8 cellular contexts compared by ENCODE assay signal in genomic region chr4:88456757-88457306, GRCh38. TPM values are rescaled to one million over a fixed set of nuclear protein-coding genes. Genes with fewer than 3 reads are reported as not detected.
DNase-seq lines count a peak whose midpoint lies in the region; ATAC-seq and TF ChIP-seq lines count a peak whose summit lies in the region.

Gene HERC5 (plus strand): TSS chr4:88457119. CDS start chr4:88457270, 151 bp downstream.

- H3K36me3 ChIP-seq in left lung, result no peaks in the 10 kb centered on the region

- H3K4me1 ChIP-seq in left lung, result peaks cover 0 to 22% of the 10 kb centered on the region in 2 donors

- H3K4me3 Mint-ChIP-seq in activated CD4-positive, alpha-beta T cell treated with anti-CD3 and anti-CD28 coated beads, Interleukin-2, amount 10 ng/mL, durations not matched to agents 24 days and 14 days, result peak within 1 kb of the TSS; percentile 93

- peak within 1 kb of the TSS; percentile 53 to 73 for H3K4me3 ChIP-seq in left lung

- ATAC-seq in GM18861 (IDR thresholded peaks at IDR 0.05; ENCODE audit: unreplicated experiment), result peak; percentile 87
- peak; percentile 94 for ATAC-seq in HG03095 (IDR thresholded peaks at IDR 0.05; ENCODE audit: unreplicated experiment)
- peak; percentile 96 for ATAC-seq in left lung

- peak; percentile 44 to 48 for TF ChIP-seq CTCF in left lung (IDR thresholded peaks at IDR 0.05)

- intact Hi-C loops in activated CD4-positive, alpha-beta T cell treated with anti-CD3 and anti-CD28 coated beads, Interleukin-2, amount 10 ng/mL, durations not matched to agents 24 days and 14 days (cut with micrococcal nuclease), result loop anchor here (1.0 to 10.0 kb wide), 6 partner anchors 32 to 838 kb away; partner anchors contain the start of genes PKD2 and PPM1K
- intact Hi-C loops in left lung (cut with DNase I), result no loop called here

- no peaks in the 10 kb centered on the region for H3K27me3 Mint-ChIP-seq in activated CD4-positive, alpha-beta T cell treated with anti-CD3 and anti-CD28 coated beads, Interleukin-2, amount 10 ng/mL, durations not matched to agents 24 days and 14 days

- no peaks in the 10 kb centered on the region for H3K9me3 ChIP-seq in left lung

- peaks cover 47% of the 10 kb centered on the region for H3K4me1 Mint-ChIP-seq in activated CD4-positive, alpha-beta T cell treated with anti-CD3 and anti-CD28 coated beads, Interleukin-2, amount 10 ng/mL, durations not matched to agents 24 days and 14 days

- H3K36me3 Mint-ChIP-seq in activated CD4-positive, alpha-beta T cell treated with anti-CD3 and anti-CD28 coated beads, Interleukin-2, amount 10 ng/mL, durations not matched to agents 24 days and 14 days (ENCODE audit: low read depth), result peaks cover 24% of the 10 kb centered on the region

- H3K9me3 Mint-ChIP-seq in activated CD4-positive, alpha-beta T cell treated with anti-CD3 and anti-CD28 coated beads, Interleukin-2, amount 10 ng/mL, durations not matched to agents 24 days and 14 days, result peaks cover 3% of the 10 kb centered on the region

- H3K27ac Mint-ChIP-seq in activated CD4-positive, alpha-beta T cell treated with anti-CD3 and anti-CD28 coated beads, Interleukin-2, amount 10 ng/mL, durations not matched to agents 24 days and 14 days, result peak within 1 kb of the TSS; percentile 100

- H3K27ac ChIP-seq in left lung, result peak within 1 kb of the TSS; percentile 59 to 79

- DNase-seq in AG08395 (ENCODE audit: low spot score) (peak; percentile 88), NCI-H460 (ENCODE audit: extremely low read depth, low read depth) (peak; percentile 86), dermis blood vessel endothelial cell (peak; percentile 96), left lung (peak; percentile 93 to 96)
- peak; percentile 98 for DNase-seq in activated CD4-positive, alpha-beta T cell treated with anti-CD3 and anti-CD28 coated beads, Interleukin-2, amount 10 ng/mL, durations not matched to agents 24 days and 14 days
- peak; percentile 87 for DNase-seq in stimulated activated CD4-positive, alpha-beta T cell treated with anti-CD3 and anti-CD28 coated beads, Interleukin-2, amount 100 ng/mL, for 4 hours (ENCODE audit: low read depth)

- H3K27me3 ChIP-seq in left lung, result peaks cover 0 to 5% of the 10 kb centered on the region in 2 donors

RNA-seq across cellular contexts. Expression of gene HERC5, which starts in this region (rescaled TPM):
- 2.6 and 3.0 TPM in 2 replicates for total RNA-seq in NCI-H460 (2014; rRNA removed; shearing (Covaris generic))
- polyA plus RNA-seq in NCI-H460 (2014; cell fraction: nucleus; rRNA removed), result 0.29 and 1.6 TPM in 2 replicates
- total RNA-seq in activated CD4-positive, alpha-beta T cell treated with anti-CD3 and anti-CD28 coated beads, Interleukin-2, amount 10 ng/mL, durations not matched to agents 24 days and 14 days, result 18.1 and 19.7 TPM in 2 replicates
- total RNA-seq in dermis blood vessel endothelial cell (6.7 and 9.7 TPM in 2 replicates), left lung (1 to 10 TPM; 5.5 to 8.0 TPM)

Comparison
In these comparisons a context has a peak if more than half of its experiments do, and no peak if none do; other contexts are left out.
1. Peak in every context shown above with its lines: DNase-seq, ATAC-seq, H3K4me3 ChIP-seq and H3K27ac ChIP-seq.